In genomic region chr17:82781894-82782274, GRCh38 we compare ENCODE assay signal across 8 cellular contexts. TPM values are rescaled to one million over a fixed set of nuclear protein-coding genes. Genes with fewer than 3 reads are reported as not detected.
DNase-seq lines count a peak whose midpoint lies in the region; ATAC-seq and TF ChIP-seq lines count a peak whose summit lies in the region.

No MANE protein-coding gene starts in this region.

- H3K27me3 Mint-ChIP-seq in natural killer cell (ENCODE audit: low read depth in 2 of 2) = no peaks in the 10 kb centered on the region

- H3K9me3 ChIP-seq in PC-9 (ENCODE audit: insufficient read depth, low read depth) (no peaks in the 10 kb centered on the region), esophagus squamous epithelium (no peaks in the 10 kb centered on the region)

- H3K36me3 Mint-ChIP-seq in natural killer cell = no peaks in the 10 kb centered on the region
- peaks cover 16% of the 10 kb centered on the region for H3K36me3 Mint-ChIP-seq in stimulated activated effector memory CD8-positive, alpha-beta T cell treated with anti-CD3 and anti-CD28 coated beads, Interleukin-12 subunit alpha, Interleukin-12 subunit beta, amount 100 ng/mL, for 72 hours

- ATAC-seq in natural killer cell (peak; percentile 93 to 99 (median 97)), HG03095 (IDR thresholded peaks at IDR 0.05; ENCODE audit: unreplicated experiment) (no peak)
- peak; percentile 99 for ATAC-seq in stimulated activated effector memory CD8-positive, alpha-beta T cell treated with anti-CD3 and anti-CD28 coated beads, Interleukin-12 subunit alpha, Interleukin-12 subunit beta, amount 100 ng/mL, for 72 hours

- H3F3A ChIP-seq in PC-9 (ENCODE audit: insufficient read depth, low read depth) = no peaks in the 10 kb centered on the region

- H3K79me2 ChIP-seq in PC-9 (ENCODE audit: low read depth) = no peaks in the 10 kb centered on the region

- H3K4me1 Mint-ChIP-seq in natural killer cell = peaks cover 22 to 26% of the 10 kb centered on the region in 2 donors
- peaks cover 15% of the 10 kb centered on the region for H3K4me1 Mint-ChIP-seq in stimulated activated effector memory CD8-positive, alpha-beta T cell treated with anti-CD3 and anti-CD28 coated beads, Interleukin-12 subunit alpha, Interleukin-12 subunit beta, amount 100 ng/mL, for 72 hours

- CTCF ChIA-PET in PC-9 (lab: Charles Lee) = interaction anchor here (0.6 to 1.5 kb wide), 4 partner anchors 82 to 201 kb away, joined by 3 to 4 read pairs (median 4); no protein-coding TSS in a partner anchor

- no peaks in the 10 kb centered on the region for H3K27me3 ChIP-seq in PC-9 (ENCODE audit: insufficient read depth, low read depth)
- no peaks in the 10 kb centered on the region for H3K27me3 ChIP-seq in esophagus squamous epithelium

- intact Hi-C loops in PC-9 (cut with micrococcal nuclease; ENCODE audit: unreplicated experiment) = loop anchor here (5.0 kb wide), 1 partner anchor 135 kb away; no protein-coding TSS in a partner anchor
- intact Hi-C loops in esophagus squamous epithelium (cut with DNase I) = loop anchor here (10.0 kb wide), 1 partner anchor 133 kb away; no protein-coding TSS in a partner anchor
- intact Hi-C loops in natural killer cell (cut with micrococcal nuclease) = loop anchor here (1.0 to 5.0 kb wide), 5 partner anchors 80 to 181 kb away; no protein-coding TSS in a partner anchor

- DNase-seq in GM04504 (ENCODE audit: low read depth) (peak; percentile 46), HuH-7.5 (ENCODE audit: low spot score) (peak; percentile 97), PC-9 (peak; percentile 61 to 85), esophagus squamous epithelium (lab: John Stamatoyannopoulos, UW) (peak; percentile 42), natural killer cell (peak; percentile 88)
- peak; percentile 90 for DNase-seq in activated T-cell treated with anti-CD3 and anti-CD28 coated beads, Interleukin-2, amount 50 U/mL, for 1 hour
- peak; percentile 88 to 90 for DNase-seq in stimulated activated effector memory CD8-positive, alpha-beta T cell treated with anti-CD3 and anti-CD28 coated beads, Interleukin-12 subunit alpha, Interleukin-12 subunit beta, amount 100 ng/mL, for 72 hours (ENCODE audit: low spot score in 2 of 2)

- H3K4me3 ChIP-seq in PC-9 (no peak overlapping the region), esophagus squamous epithelium (peak overlapping the region in 1 of 4 donors; percentile 28)

- H4K20me1 ChIP-seq in PC-9 (ENCODE audit: insufficient read depth) = no peaks in the 10 kb centered on the region

- WGBS in esophagus squamous epithelium, 2 donors = 20 to 24% methylated on average over 1 to 7 of the region's 8 CpGs

- no peaks in the 10 kb centered on the region for H3K9me2 ChIP-seq in PC-9 (ENCODE audit: insufficient read depth)

- POLR2A ChIA-PET in PC-9 (lab: Charles Lee; ENCODE audit: unreplicated experiment) = interaction anchor here (0.6 kb wide), 1 partner anchor 65 kb away, joined by 5 read pairs; no protein-coding TSS in a partner anchor

- H3K4me1 ChIP-seq in PC-9 (replicated peaks; ENCODE audit: insufficient read depth) (peaks cover 4% of the 10 kb centered on the region; the same call in 1 of the 2 replicates), esophagus squamous epithelium (peaks cover 9 to 49% (median 14%) of the 10 kb centered on the region in 3 donors)

- H2AFZ ChIP-seq in PC-9 = no peak overlapping the region

- no peaks in the 10 kb centered on the region for H3K9me3 Mint-ChIP-seq in natural killer cell
- no peaks in the 10 kb centered on the region for H3K9me3 Mint-ChIP-seq in stimulated activated effector memory CD8-positive, alpha-beta T cell treated with anti-CD3 and anti-CD28 coated beads, Interleukin-12 subunit alpha, Interleukin-12 subunit beta, amount 100 ng/mL, for 72 hours

- H3K27ac ChIP-seq in PC-9 (no peak overlapping the region), esophagus squamous epithelium (peak overlapping the region in 3 of 4 donors; percentile 39 to 62 (median 52))

- TF ChIP-seq CTCF in PC-9 (conservative IDR thresholded peaks at IDR 0.05) = peak; percentile 88
- TF ChIP-seq CTCF in esophagus squamous epithelium (IDR thresholded peaks at IDR 0.05) = peak; percentile 94 to 99 (median 98)
- TF ChIP-seq CTCF in natural killer cell (IDR thresholded peaks at IDR 0.05) = peak; percentile 94

- H3K36me3 ChIP-seq in PC-9 (ENCODE audit: low read depth) = no peaks in the 10 kb centered on the region
- peaks cover 0 to 31% (median 0%) of the 10 kb centered on the region in 3 donors for H3K36me3 ChIP-seq in esophagus squamous epithelium

- BruUV-seq in PC-9 (replicated peaks; lab: Mats Ljungman, UMichigan) = no TSS peak

- H3K4me3 Mint-ChIP-seq in natural killer cell = peak overlapping the region; percentile 28
- H3K4me3 Mint-ChIP-seq in stimulated activated effector memory CD8-positive, alpha-beta T cell treated with anti-CD3 and anti-CD28 coated beads, Interleukin-12 subunit alpha, Interleukin-12 subunit beta, amount 100 ng/mL, for 72 hours = peak overlapping the region; percentile 57

- peak overlapping the region; percentile 40 for H3K4me2 ChIP-seq in PC-9

- peak overlapping the region; percentile 88 to 90 for H3K27ac Mint-ChIP-seq in natural killer cell
- H3K27ac Mint-ChIP-seq in stimulated activated effector memory CD8-positive, alpha-beta T cell treated with anti-CD3 and anti-CD28 coated beads, Interleukin-12 subunit alpha, Interleukin-12 subunit beta, amount 100 ng/mL, for 72 hours = peak overlapping the region; percentile 14

- no peak for TF ChIP-seq POLR2A in esophagus squamous epithelium (IDR thresholded peaks at IDR 0.05)

RNA-seq across cellular contexts. Expression of gene TBCD, which starts 30.0 kb away (rescaled TPM):
- total RNA-seq in PC-9 (2021) (111 and 115 TPM in 2 replicates), esophagus squamous epithelium (10 to 100 TPM; 38.8 to 58.3 (median 55.0) TPM), natural killer cell (100 to 1,000 TPM in 2 of 3 donors, 10 to 100 TPM in 1; 92.0 to 149 (median 132) TPM)

RNA-seq across cellular contexts. Expression of gene FN3K, which starts 46.5 kb away (rescaled TPM):
- total RNA-seq in PC-9 (2021) (14.0 and 22.5 TPM in 2 replicates), esophagus squamous epithelium (10 to 100 TPM in 1 of 4 donors, 1 to 10 TPM in 1, under 1 TPM in 1, not detected in 1; 0.44 to 10.2 (median 2.3) TPM), natural killer cell (1 to 10 TPM; 4.9 to 6.1 (median 5.5) TPM)

RNA-seq across cellular contexts. Expression of gene ZNF750, which starts 57.9 kb away (rescaled TPM):
- 0.35 and 0.44 TPM in 2 replicates for total RNA-seq in PC-9 (2021)
- 100 to 1,000 TPM in 2 of 4 donors, 10 to 100 TPM in 2; 55.4 to 253 (median 96.8) TPM for total RNA-seq in esophagus squamous epithelium
- not detected for total RNA-seq in natural killer cell

Comparison
In these comparisons a context has a peak if more than half of its experiments do, and no peak if none do; other contexts are left out.
1. DNase-seq: peak in every context shown above with its lines; median percentile 97 in HuH-7.5; 90 in activated T-cell treated with anti-CD3 and anti-CD28 coated beads, Interleukin-2, amount 50 U/mL, for 1 hour; 89 in stimulated activated effector memory CD8-positive, alpha-beta T cell treated with anti-CD3 and anti-CD28 coated beads, Interleukin-12 subunit alpha, Interleukin-12 subunit beta, amount 100 ng/mL, for 72 hours; 88 in natural killer cell; 73 in PC-9; 46 in GM04504; 42 in esophagus squamous epithelium.
2. RNA of gene ZNF750, which starts 57.9 kb away (total RNA-seq): 55.4 to 253 TPM in esophagus squamous epithelium; 0.35 to 0.44 TPM in PC-9 and not detected in natural killer cell; every median in the first group is over 10 times any median in the second.
3. Peak in every context shown above with its lines, with median percentiles within 50 percentile points of each other: CTCF ChIP-seq.